18 cellular contexts compared by ENCODE assay signal in the genomic region with DNA sequence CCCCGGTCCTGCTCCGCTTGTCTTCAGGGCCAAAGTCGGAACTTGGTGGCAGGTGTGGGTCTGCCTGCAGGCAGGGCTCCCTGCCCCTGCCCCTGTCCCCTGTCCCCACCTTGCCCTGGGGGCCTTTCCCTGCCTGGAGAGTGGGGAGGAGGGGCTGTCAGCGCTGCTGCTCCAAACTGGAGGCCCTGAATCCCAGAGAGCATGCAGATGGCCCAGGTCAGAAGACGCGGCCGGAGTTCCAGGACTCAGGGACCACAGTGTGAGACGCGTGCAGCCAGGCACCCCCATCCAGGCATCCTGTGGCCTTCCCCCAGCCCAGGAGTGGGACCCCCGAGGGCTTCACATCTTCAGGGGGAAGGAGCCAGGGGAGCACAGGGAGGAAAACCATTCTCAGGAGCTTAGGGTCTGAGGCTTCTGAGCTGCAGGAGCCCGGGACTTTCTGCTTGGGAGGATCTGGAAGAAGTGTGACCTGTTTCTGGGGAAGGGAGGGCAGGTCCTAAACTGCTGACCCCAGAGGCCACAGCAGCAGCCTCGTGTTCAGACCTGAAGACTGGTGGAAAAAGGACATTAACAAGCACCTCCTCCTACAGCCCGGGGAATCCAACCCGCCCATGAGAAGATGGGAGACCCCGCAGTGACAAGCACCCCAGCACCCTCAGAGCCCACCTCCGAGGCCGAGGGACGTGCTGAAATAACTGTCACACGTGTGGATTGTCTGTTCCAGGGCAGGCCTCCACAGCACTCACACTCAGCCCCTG. TPM values are rescaled to one million over a fixed set of nuclear protein-coding genes. Genes with fewer than 3 reads are reported as not detected.
"Had no signal": no experiment of that assay in that cellular context is flagged by ENCODE, and none has a peak within 500 bp of the region (broad histone marks: within the 10 kb centered on the region; RNA-seq: fewer than 3 reads in every experiment).

No MANE protein-coding gene starts in this region.

- DNase-seq: activated CD4-positive, alpha-beta T cell treated with anti-CD3 and anti-CD28 coated beads for 36 hours; activated CD8-positive, alpha-beta T cell treated with anti-CD3 and anti-CD28 coated beads for 36 hours; activated effector memory CD4-positive, alpha-beta T cell treated with Interleukin-2 at 50 U/mL for 16 hours; activated T-cell treated with anti-CD3 and anti-CD28 coated beads, Interleukin-2, amount 50 U/mL, for 4 hours; body of pancreas; effector memory CD8-positive, alpha-beta T cell; kidney; mesendoderm; SHP77 treated with DMSO at 0.1 percent for 48 hours; stimulated activated CD4-positive, alpha-beta T cell treated with anti-CD3 and anti-CD28 coated beads, Interleukin-12 subunit alpha, Interleukin-12 subunit beta, amount 100 ng/mL, for 4 hours; stimulated activated naive CD4-positive, alpha-beta T cell; upper lobe of right lung had no signal

- ATAC-seq: activated CD4-positive, alpha-beta T cell treated with anti-CD3 and anti-CD28 coated beads for 36 hours; activated CD8-positive, alpha-beta T cell treated with anti-CD3 and anti-CD28 coated beads for 36 hours; activated naive CD4-positive, alpha-beta T cell treated with anti-CD3 and anti-CD28 coated beads, Interleukin-2, amount 50 U/mL, for 72 hours; activated T-cell treated with anti-CD3 and anti-CD28 coated beads, Interleukin-2, amount 50 U/mL, for 4 hours; body of pancreas; effector memory CD8-positive, alpha-beta T cell; SK-N-SH treated with all-trans-retinoic acid at 6 μM for 48 hours; upper lobe of right lung had no signal

- H3K4me1 ChIP-seq: body of pancreas, upper lobe of right lung had no signal

- H3K27me3 ChIP-seq: body of pancreas, ovary had no signal

- H3K9me3 ChIP-seq: body of pancreas, ovary, upper lobe of right lung had no signal

- H3K9me3 Mint-ChIP-seq: activated CD8-positive, alpha-beta T cell treated with anti-CD3 and anti-CD28 coated beads for 36 hours; activated naive CD4-positive, alpha-beta T cell treated with anti-CD3 and anti-CD28 coated beads, Interleukin-2, amount 50 U/mL, for 72 hours; activated T-cell treated with anti-CD3 and anti-CD28 coated beads, Interleukin-2, amount 50 U/mL, for 4 hours; effector memory CD8-positive, alpha-beta T cell; natural killer cell treated with Interleukin-12 subunit alpha and Interleukin-12 subunit beta and Interleukin-15 and Interleukin-18, amount 100 ng/mL, for 72 hours had no signal

- H3K27ac ChIP-seq: body of pancreas, ovary, upper lobe of right lung had no signal

- H3K36me3 ChIP-seq: ovary, upper lobe of right lung had no signal

- H3K4me1 Mint-ChIP-seq: activated CD4-positive, alpha-beta T cell treated with anti-CD3 and anti-CD28 coated beads for 36 hours had no signal

- H3K4me3 Mint-ChIP-seq: activated CD4-positive, alpha-beta T cell treated with anti-CD3 and anti-CD28 coated beads for 36 hours; activated CD8-positive, alpha-beta T cell treated with anti-CD3 and anti-CD28 coated beads for 36 hours; activated T-cell treated with anti-CD3 and anti-CD28 coated beads, Interleukin-2, amount 50 U/mL, for 4 hours; effector memory CD8-positive, alpha-beta T cell; natural killer cell treated with Interleukin-12 subunit alpha and Interleukin-12 subunit beta and Interleukin-15 and Interleukin-18, amount 100 ng/mL, for 72 hours had no signal

- H3K27ac Mint-ChIP-seq: activated CD4-positive, alpha-beta T cell treated with anti-CD3 and anti-CD28 coated beads for 36 hours; activated CD8-positive, alpha-beta T cell treated with anti-CD3 and anti-CD28 coated beads for 36 hours; activated naive CD4-positive, alpha-beta T cell treated with anti-CD3 and anti-CD28 coated beads, Interleukin-2, amount 50 U/mL, for 72 hours; effector memory CD8-positive, alpha-beta T cell; natural killer cell treated with Interleukin-12 subunit alpha and Interleukin-12 subunit beta and Interleukin-15 and Interleukin-18, amount 100 ng/mL, for 72 hours had no signal

- H3K4me3 ChIP-seq: body of pancreas, ovary, upper lobe of right lung had no signal

- H3K36me3 Mint-ChIP-seq: activated naive CD4-positive, alpha-beta T cell treated with anti-CD3 and anti-CD28 coated beads, Interleukin-2, amount 50 U/mL, for 72 hours; natural killer cell treated with Interleukin-12 subunit alpha and Interleukin-12 subunit beta and Interleukin-15 and Interleukin-18, amount 100 ng/mL, for 72 hours had no signal

RNA-seq across cellular contexts. Expression of gene RASGEF1C, which starts 38.0 kb away (rescaled TPM):
- total RNA-seq: activated CD4-positive, alpha-beta T cell treated with anti-CD3 and anti-CD28 coated beads for 36 hours; activated CD8-positive, alpha-beta T cell treated with anti-CD3 and anti-CD28 coated beads for 36 hours; activated naive CD4-positive, alpha-beta T cell treated with anti-CD3 and anti-CD28 coated beads, Interleukin-2, amount 50 U/mL, for 72 hours; activated T-cell treated with anti-CD3 and anti-CD28 coated beads, Interleukin-2, amount 50 U/mL, for 4 hours; body of pancreas; natural killer cell treated with Interleukin-12 subunit alpha and Interleukin-12 subunit beta and Interleukin-15 and Interleukin-18, amount 100 ng/mL, for 72 hours; pulmonary artery endothelial cell; T-helper 1 cell treated with Interleukin-12 subunit alpha and Interleukin-12 subunit beta and Interleukin-4 antibody, amounts not matched to agents 30 ng/mL and 1 ng/mL, for 36 hours; upper lobe of right lung had no signal
